Comparison of ENCODE assay signal across 21 cellular contexts in genomic region chr15:36947035-36947719, GRCh38.
DNase-seq lines count a peak whose midpoint lies in the region; ATAC-seq and TF ChIP-seq lines count a peak whose summit lies in the region.
"Had no signal": no experiment of that assay in that cellular context is flagged by ENCODE, and none has a peak within 500 bp of the region (broad histone marks: within the 10 kb centered on the region; RNA-seq: fewer than 3 reads in every experiment).

No MANE protein-coding gene starts in this region.

- H3K27me3 Mint-ChIP-seq in type B pancreatic cell (no peaks in the 10 kb centered on the region), WTC11 (ENCODE audit: low read depth) (no peaks in the 10 kb centered on the region)
- H3K27me3 Mint-ChIP-seq: CD4-positive, CD25-positive, alpha-beta regulatory T cell had no signal

- H3K9ac ChIP-seq in SK-N-SH: no peak overlapping the region
- H3K9ac ChIP-seq: GM23248, KMS-11 had no signal

- H3K4me1 ChIP-seq in left ventricle myocardium inferior: peaks cover 60% of the 10 kb centered on the region
- H3K4me1 ChIP-seq in right cardiac atrium (ENCODE audit: control insufficient read depth, insufficient read depth, low read length): peaks cover 2% of the 10 kb centered on the region
- peaks cover 0 to 21% of the 10 kb centered on the region in 2 experiments; a peak in 2 of 4 replicates for H3K4me1 ChIP-seq in SK-N-SH (ENCODE audit: control insufficient read depth in 1 of 2, insufficient read depth in 2 of 2, low read depth in 1 of 2, low read length in 1 of 2)
- H3K4me1 ChIP-seq in body of pancreas: no peaks in the 10 kb centered on the region
- H3K4me1 ChIP-seq: SJCRH30 had no signal

- H3K4me2 ChIP-seq in SK-N-SH: no peak overlapping the region
- H3K4me2 ChIP-seq: KMS-11, PC-9 had no signal

- no peaks in the 10 kb centered on the region for H3K9me3 ChIP-seq in left ventricle myocardium inferior (replicated peaks)
- no peaks in the 10 kb centered on the region for H3K9me3 ChIP-seq in right cardiac atrium (ENCODE audit: control insufficient read depth, low read length)
- H3K9me3 ChIP-seq in SK-N-SH: no peaks in the 10 kb centered on the region
- H3K9me3 ChIP-seq in body of pancreas: no peaks in the 10 kb centered on the region
- H3K9me3 ChIP-seq: BE2C, Caco-2, SJCRH30 had no signal

- H3K27me3 ChIP-seq in left ventricle myocardium inferior (ENCODE audit: low read depth) (no peaks in the 10 kb centered on the region), right cardiac atrium (ENCODE audit: control insufficient read depth, insufficient read depth) (no peaks in the 10 kb centered on the region), SK-N-SH (ENCODE audit: insufficient read depth) (no peaks in the 10 kb centered on the region), body of pancreas (no peaks in the 10 kb centered on the region)
- H3K27me3 ChIP-seq: BE2C, SJCRH30 had no signal

- CTCF ChIA-PET in SK-N-SH (lab: Yijun Ruan, JAX): no interaction called here
- CTCF ChIA-PET in WTC11 (lab: Charles Lee): no interaction called here

- no peak overlapping the region for H3K27ac Mint-ChIP-seq in type B pancreatic cell
- H3K27ac Mint-ChIP-seq in WTC11: no peak overlapping the region
- H3K27ac Mint-ChIP-seq: CD4-positive, CD25-positive, alpha-beta regulatory T cell had no signal

- no peak for TF ChIP-seq EP300 in SK-N-SH (IDR thresholded peaks at IDR 0.05; ENCODE audit: borderline replicate concordance in 1 of 2, low read depth in 1 of 2, low read length in 1 of 2)

- H3K79me2 ChIP-seq in SK-N-SH (ENCODE audit: insufficient read depth): peaks cover 37% of the 10 kb centered on the region

- POLR2A ChIA-PET in SK-N-SH (lab: Yijun Ruan, JAX) (no interaction called here), WTC11 (lab: Charles Lee) (no interaction called here)

- no peak for TF ChIP-seq RAD21 in SK-N-SH (IDR thresholded peaks at IDR 0.05; ENCODE audit: low read length)

- peaks cover 18% of the 10 kb centered on the region for H4K20me1 ChIP-seq in SK-N-SH (ENCODE audit: insufficient read depth)

- DNase-seq in left ventricle myocardium inferior (no peak), right cardiac atrium (no peak), SK-N-SH (no peak), fibroblast of villous mesenchyme (ENCODE audit: low read depth) (peak; percentile 66), type B pancreatic cell (ENCODE audit: extremely low spot score, unreplicated experiment) (no peak), WTC11 (ENCODE audit: low spot score) (no peak), body of pancreas (no peak)
- DNase-seq: BE2C; Caco-2; CD4-positive, CD25-positive, alpha-beta regulatory T cell; GM23248; MV-4-11; NCI-H1694 treated with DMSO at 0.1 percent for 48 hours; NCI-H226; NCI-H524; PC-9; SJCRH30 had no signal

- H3K9me2 ChIP-seq in SK-N-SH: no peaks in the 10 kb centered on the region

- H3K4me3 ChIP-seq in left ventricle myocardium inferior (no peak overlapping the region), right cardiac atrium (ENCODE audit: low read length) (no peak overlapping the region), SK-N-SH (ENCODE audit: low read depth in 2 of 2, low read length in 1 of 2) (no peak overlapping the region), fibroblast of villous mesenchyme (ENCODE audit: low read depth, low read length) (no peak overlapping the region), body of pancreas (no peak overlapping the region)
- H3K4me3 ChIP-seq: GM23248, PC-9, SJCRH30 had no signal

- no peak for ATAC-seq in right cardiac atrium
- ATAC-seq in WTC11: no peak
- no peak for ATAC-seq in HG03196 (IDR thresholded peaks at IDR 0.05; ENCODE audit: unreplicated experiment)
- no peak for ATAC-seq in body of pancreas
- ATAC-seq: HCT116 had no signal

- intact Hi-C loops in left ventricle myocardium inferior (cut with micrococcal nuclease): no loop called here
- intact Hi-C loops in right cardiac atrium (cut with DNase I): no loop called here
- intact Hi-C loops in body of pancreas (cut with DNase I): no loop called here

- peaks cover 70% of the 10 kb centered on the region for H3K4me1 Mint-ChIP-seq in type B pancreatic cell (ENCODE audit: unreplicated experiment)
- peaks cover 24% of the 10 kb centered on the region for H3K4me1 Mint-ChIP-seq in WTC11
- H3K4me1 Mint-ChIP-seq: CD4-positive, CD25-positive, alpha-beta regulatory T cell had no signal

- H3K36me3 Mint-ChIP-seq in type B pancreatic cell (peaks cover 63% of the 10 kb centered on the region), WTC11 (no peaks in the 10 kb centered on the region)
- H3K36me3 Mint-ChIP-seq: CD4-positive, CD25-positive, alpha-beta regulatory T cell had no signal

- H3K4me3 Mint-ChIP-seq in type B pancreatic cell (peak overlapping the region; percentile 7), WTC11 (no peak overlapping the region)
- H3K4me3 Mint-ChIP-seq: CD4-positive, CD25-positive, alpha-beta regulatory T cell had no signal

- whole genome bisulfite sequencing in right cardiac atrium: 58% methylated on average over 4 of the region's 4 CpGs
- WGBS in SK-N-SH (ENCODE audit: low lambda C conversion rate): 95% methylated on average over 4 of the region's 4 CpGs
- WGBS in body of pancreas, 2 donors: 74 to 80% methylated on average over 4 of the region's 4 CpGs

- peaks cover 12% of the 10 kb centered on the region for H3F3A ChIP-seq in SK-N-SH (replicated peaks; ENCODE audit: insufficient read depth)

- H3K27ac ChIP-seq in left ventricle myocardium inferior (replicated peaks) (peak overlapping the region; percentile 53), right cardiac atrium (ENCODE audit: low read length) (no peak overlapping the region), SK-N-SH (ENCODE audit: low read depth in 2 of 2, low read length in 1 of 2) (peak overlapping the region in 1 of 2 experiments; percentile 28; a peak in 1 of 4 replicates), body of pancreas (no peak overlapping the region)
- H3K27ac ChIP-seq: GM23248, KMS-11, PC-9, RWPE1, SJCRH30 had no signal

- no peak overlapping the region for H2AFZ ChIP-seq in SK-N-SH (ENCODE audit: low read depth)
- H2AFZ ChIP-seq: GM23248, PC-9 had no signal

- no peak for TF ChIP-seq CTCF in left ventricle myocardium inferior (IDR thresholded peaks at IDR 0.05; ENCODE audit: borderline replicate concordance)
- TF ChIP-seq CTCF in SK-N-SH (IDR thresholded peaks at IDR 0.05): no peak
- no peak for TF ChIP-seq CTCF in fibroblast of villous mesenchyme (IDR thresholded peaks at IDR 0.05; ENCODE audit: insufficient read depth, low read depth, low read length)
- no peak for TF ChIP-seq CTCF in type B pancreatic cell (conservative IDR thresholded peaks at IDR 0.05)
- no peak for TF ChIP-seq CTCF in WTC11 (IDR thresholded peaks at IDR 0.05)
- TF ChIP-seq CTCF in body of pancreas (IDR thresholded peaks at IDR 0.05): no peak

- TF ChIP-seq POLR2A in body of pancreas (IDR thresholded peaks at IDR 0.05): no peak

- no peaks in the 10 kb centered on the region for H3K9me3 Mint-ChIP-seq in type B pancreatic cell
- no peaks in the 10 kb centered on the region for H3K9me3 Mint-ChIP-seq in WTC11

- no peaks in the 10 kb centered on the region for H3K36me3 ChIP-seq in left ventricle myocardium inferior
- peaks cover 76 to 91% of the 10 kb centered on the region in 2 experiments for H3K36me3 ChIP-seq in SK-N-SH (replicated peaks in 1 of 2; ENCODE audit: control insufficient read depth in 1 of 2, insufficient read depth in 2 of 2, low read length in 1 of 2)
- H3K36me3 ChIP-seq in body of pancreas (replicated peaks in 1 of 2; ENCODE audit: insufficient read depth in 1 of 2, low read depth in 2 of 2): peaks cover 0 to 3% of the 10 kb centered on the region in 2 donors

TF ChIP-seq in SK-N-SH, 30 proteins besides CTCF, POLR2A, EP300 and RAD21:
- no peak for TF ChIP-seq CHD2 (IDR thresholded peaks at IDR 0.05; ENCODE audit: low read length, partially characterized antibody)
- TF ChIP-seq TCF12 (IDR thresholded peaks at IDR 0.05): 0 out of 2 replicates have a peak, but pooled peaks have one; percentile 9

TF ChIP-seq in WTC11, 78 proteins besides CTCF, POLR2A, EP300 and RAD21:
- no peak for TF ChIP-seq MXD4 (CRISPR knock-in tag; IDR thresholded peaks at IDR 0.05; ENCODE audit: borderline replicate concordance)
